In the genomic region with DNA sequence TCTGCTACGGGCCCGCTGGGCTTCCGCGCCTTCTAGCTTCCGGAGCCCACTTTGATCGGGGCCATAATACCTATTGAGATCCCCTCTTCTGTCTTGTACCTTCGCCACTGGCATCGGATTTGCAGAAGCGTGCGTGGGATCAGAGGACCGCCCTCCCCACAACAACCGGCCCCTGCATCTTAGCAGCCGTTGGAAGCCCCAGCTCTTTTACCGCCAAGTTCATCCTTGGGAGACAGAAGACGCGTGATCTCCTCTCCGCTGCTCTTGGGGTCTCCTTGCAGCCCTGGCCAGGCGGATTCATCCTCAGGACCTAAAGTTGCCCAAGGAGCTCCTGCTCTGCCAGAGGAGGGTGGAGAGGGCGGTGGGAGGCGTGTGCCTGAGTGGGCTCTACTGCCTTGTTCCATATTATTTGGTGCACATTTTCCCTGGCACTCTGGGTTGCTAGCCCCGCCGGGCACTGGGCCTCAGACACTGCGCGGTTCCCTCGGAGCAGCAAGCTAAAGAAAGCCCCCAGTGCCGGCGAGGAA, we compare ENCODE assay signal across 10 cellular contexts. TPM values are rescaled to one million over a fixed set of nuclear protein-coding genes. Genes with fewer than 3 reads are reported as not detected.
DNase-seq lines count a peak whose midpoint lies in the region; ATAC-seq, FAIRE-seq and TF ChIP-seq lines count a peak whose summit lies in the region.
"Had no signal": no experiment of that assay in that cellular context is flagged by ENCODE, and none has a peak within 500 bp of the region (broad histone marks: within the 10 kb centered on the region; RNA-seq: fewer than 3 reads in every experiment).

No MANE protein-coding gene starts in this region.

- TF ChIP-seq POLR2A in prostate gland (IDR thresholded peaks at IDR 0.05), result no peak

- intact Hi-C loops in heart right ventricle (cut with DNase I) (loop anchor here in 1 of 10 donors (10.0 kb wide), 1 partner anchor 1559 kb away; no protein-coding TSS in a partner anchor), prostate gland (cut with DNase I) (loop anchor here (5.0 kb wide), 2 partner anchors 179 to 294 kb away; no protein-coding TSS in a partner anchor)

- WGBS in heart right ventricle, 2 donors, result 1 to 3% methylated on average over 27 of the region's 27 CpGs
- 2% methylated on average over 27 of the region's 27 CpGs for WGBS in prostate gland

- peaks cover 0 to 67% (median 50%) of the 10 kb centered on the region in 7 donors for H3K27me3 ChIP-seq in heart right ventricle
- H3K27me3 ChIP-seq in prostate gland (replicated peaks; ENCODE audit: insufficient read depth), result peaks cover 4% of the 10 kb centered on the region
- peaks cover 32% of the 10 kb centered on the region for H3K27me3 ChIP-seq in effector memory CD4-positive, alpha-beta T cell (replicated peaks; ENCODE audit: control insufficient read depth, insufficient read depth, low read length, poor library complexity, severe bottlenecking)

- no peak overlapping the region for H3K27ac ChIP-seq in SK-N-MC
- no peak overlapping the region for H3K27ac ChIP-seq in heart right ventricle
- H3K27ac ChIP-seq in prostate gland, result peak overlapping the region in 1 of 2 donors; percentile 42
- no peak overlapping the region for H3K27ac ChIP-seq in effector memory CD4-positive, alpha-beta T cell (ENCODE audit: insufficient read depth, low read length, poor library complexity, severe bottlenecking)

- H3K36me3 ChIP-seq in SK-N-MC (ENCODE audit: insufficient read depth, low read length) (no peaks in the 10 kb centered on the region), heart right ventricle (no peaks in the 10 kb centered on the region), prostate gland (no peaks in the 10 kb centered on the region)
- H3K36me3 ChIP-seq in effector memory CD4-positive, alpha-beta T cell (ENCODE audit: control insufficient read depth, insufficient read depth, low read length), result no peaks in the 10 kb centered on the region

- DNase-seq in EL (peak; percentile 38), SK-N-MC (ENCODE audit: low read depth, low spot score) (no peak), heart right ventricle (peak in 1 of 2 donors; percentile 12), prostate gland (ENCODE audit: low spot score) (no peak), HTR-8/SVneo (ENCODE audit: insufficient read length, low spot score) (no peak)
- no peak for DNase-seq in stimulated activated CD4-positive, alpha-beta T cell treated with anti-CD3 and anti-CD28 coated beads, Interleukin-2, amount 100 ng/mL, for 48 hours
- no peak for DNase-seq in effector memory CD4-positive, alpha-beta T cell
- DNase-seq: GDM1, NCI-H1105 had no signal

- H3K4me3 ChIP-seq in SK-N-MC (peak overlapping the region; percentile 81), heart right ventricle (peak overlapping the region; percentile 39 to 71 (median 64)), prostate gland (peak overlapping the region; percentile 52 to 56)
- no peak overlapping the region for H3K4me3 ChIP-seq in effector memory CD4-positive, alpha-beta T cell (ENCODE audit: insufficient read depth, low read depth, low read length, poor library complexity, severe bottlenecking)

- no peak overlapping the region for H3K9ac ChIP-seq in SK-N-MC (ENCODE audit: insufficient read length)

- H3K9me3 ChIP-seq in SK-N-MC (ENCODE audit: low read depth, low read length), result no peaks in the 10 kb centered on the region
- no peaks in the 10 kb centered on the region for H3K9me3 ChIP-seq in heart right ventricle
- no peaks in the 10 kb centered on the region for H3K9me3 ChIP-seq in prostate gland
- no peaks in the 10 kb centered on the region for H3K9me3 ChIP-seq in effector memory CD4-positive, alpha-beta T cell (ENCODE audit: control insufficient read depth, low read length)

- no peak for FAIRE-seq in HTR-8/SVneo (lab: Jason Lieb, UNC)

- peaks cover 3 to 36% (median 20%) of the 10 kb centered on the region in 9 donors for H3K4me1 ChIP-seq in heart right ventricle
- H3K4me1 ChIP-seq in prostate gland (replicated peaks), result no peaks in the 10 kb centered on the region
- peaks cover 3% of the 10 kb centered on the region for H3K4me1 ChIP-seq in effector memory CD4-positive, alpha-beta T cell (ENCODE audit: control insufficient read depth, insufficient read depth, low read length, poor library complexity, severe bottlenecking)

- TF ChIP-seq CTCF in heart right ventricle (IDR thresholded peaks at IDR 0.05) (no peak), prostate gland (IDR thresholded peaks at IDR 0.05) (no peak)

- no peak for ATAC-seq in heart right ventricle
- no peak for ATAC-seq in GM18517 (IDR thresholded peaks at IDR 0.05; ENCODE audit: unreplicated experiment)

RNA-seq across cellular contexts. Expression of a gene that starts 1.6 kb away (rescaled TPM):
- total RNA-seq in heart right ventricle, result 10 to 100 TPM in 1 of 10 donors, 1 to 10 TPM in 9; 4.2 to 11.9 (median 5.9) TPM
- polyA plus RNA-seq in heart right ventricle, result 1 to 10 TPM; 1.1 to 2.9 TPM
- 10 to 100 TPM in 1 of 2 donors, 1 to 10 TPM in 1; 8.5 to 11.0 TPM for total RNA-seq in prostate gland
